8 cellular contexts compared by ENCODE assay signal in genomic region chr14:50000215-50001145, GRCh38.
A peak's percentile ranks its signal among the peaks of the same experiment; 100 is the strongest.
DNase-seq lines count a peak whose midpoint lies in the region; ATAC-seq, FAIRE-seq and TF ChIP-seq lines count a peak whose summit lies in the region.

No MANE protein-coding gene starts in this region.

- peak overlapping the region; percentile 84 for H3K4me3 Mint-ChIP-seq in activated naive CD8-positive, alpha-beta T cell treated with anti-CD3 and anti-CD28 coated beads for 36 hours

- ATAC-seq in GM21723 (IDR thresholded peaks at IDR 0.05; ENCODE audit: unreplicated experiment) (no peak), HG02759 (IDR thresholded peaks at IDR 0.05; ENCODE audit: unreplicated experiment) (no peak)

- DNase-seq in BE2C (peak; percentile 43), H7 (peak; percentile 59), SW 1271 (lab: John Stamatoyannopoulos, UW) (peak; percentile 52 to 85), left ventricle myocardium inferior (peak; percentile 47), small intestine (peak; percentile 83)
- peak; percentile 83 for DNase-seq in activated naive CD8-positive, alpha-beta T cell treated with anti-CD3 and anti-CD28 coated beads for 36 hours

- no peaks in the 10 kb centered on the region for H3K27me3 Mint-ChIP-seq in activated naive CD8-positive, alpha-beta T cell treated with anti-CD3 and anti-CD28 coated beads for 36 hours

- FAIRE-seq in small intestine (lab: Jason Lieb, UNC): no peak

- H3K4me1 Mint-ChIP-seq in activated naive CD8-positive, alpha-beta T cell treated with anti-CD3 and anti-CD28 coated beads for 36 hours: peaks cover 57% of the 10 kb centered on the region

- 11 to 18% (median 13%) methylated on average over 17 of the region's 17 CpGs for WGBS in small intestine, 3 donors

- peak overlapping the region; percentile 90 for H3K27ac ChIP-seq in left ventricle myocardium inferior (replicated peaks)
- peak overlapping the region; percentile 96 to 99 for H3K27ac ChIP-seq in small intestine (ENCODE audit: low read depth in 1 of 2, low read length in 1 of 2)

- intact Hi-C loops in left ventricle myocardium inferior (cut with micrococcal nuclease): no loop called here

- peaks cover 28% of the 10 kb centered on the region for H3K4me1 ChIP-seq in BE2C
- peaks cover 57% of the 10 kb centered on the region for H3K4me1 ChIP-seq in left ventricle myocardium inferior
- peaks cover 7 to 15% of the 10 kb centered on the region in 2 donors for H3K4me1 ChIP-seq in small intestine (ENCODE audit: control insufficient read depth in 2 of 2, insufficient read depth in 1 of 2, low read depth in 1 of 2, low read length in 1 of 2)

- no peaks in the 10 kb centered on the region for H3K9me3 ChIP-seq in BE2C
- H3K9me3 ChIP-seq in left ventricle myocardium inferior (replicated peaks): no peaks in the 10 kb centered on the region
- H3K9me3 ChIP-seq in small intestine (ENCODE audit: control insufficient read depth, low read depth): no peaks in the 10 kb centered on the region

- H3K36me3 Mint-ChIP-seq in activated naive CD8-positive, alpha-beta T cell treated with anti-CD3 and anti-CD28 coated beads for 36 hours: peaks cover 2% of the 10 kb centered on the region

- H3K27me3 ChIP-seq in BE2C (no peaks in the 10 kb centered on the region), H7 (ENCODE audit: control insufficient read depth, insufficient read depth, low read length) (peaks cover 13% of the 10 kb centered on the region), left ventricle myocardium inferior (ENCODE audit: low read depth) (no peaks in the 10 kb centered on the region), small intestine (ENCODE audit: control insufficient read depth in 2 of 2, insufficient read depth in 2 of 2, low read length in 2 of 2) (no peaks in the 10 kb centered on the region)

- peak overlapping the region; percentile 98 for H3K27ac Mint-ChIP-seq in activated naive CD8-positive, alpha-beta T cell treated with anti-CD3 and anti-CD28 coated beads for 36 hours

- H3K36me3 ChIP-seq in BE2C (no peaks in the 10 kb centered on the region), H7 (replicated peaks; ENCODE audit: control insufficient read depth, insufficient read depth, low read length) (no peaks in the 10 kb centered on the region), left ventricle myocardium inferior (no peaks in the 10 kb centered on the region), small intestine (ENCODE audit: control insufficient read depth in 2 of 2, insufficient read depth in 2 of 2, low read length in 2 of 2) (no peaks in the 10 kb centered on the region)

- H3K4me3 ChIP-seq in BE2C (ENCODE audit: low read depth, low read length) (no peak overlapping the region), H7 (ENCODE audit: insufficient read depth, low read depth, low read length) (no peak overlapping the region), left ventricle myocardium inferior (no peak overlapping the region), small intestine (ENCODE audit: low read depth in 1 of 2, low read length in 2 of 2) (no peak overlapping the region)

- no peak for TF ChIP-seq CTCF in BE2C (IDR thresholded peaks at IDR 0.05; ENCODE audit: low read depth, low read length)
- TF ChIP-seq CTCF in left ventricle myocardium inferior (IDR thresholded peaks at IDR 0.05; ENCODE audit: borderline replicate concordance): no peak

- no peaks in the 10 kb centered on the region for H3K9me3 Mint-ChIP-seq in activated naive CD8-positive, alpha-beta T cell treated with anti-CD3 and anti-CD28 coated beads for 36 hours
